2 cellular contexts compared by ENCODE assay signal in genomic region chr1:240562111-240562590, GRCh38.
TF ChIP-seq lines count a peak whose summit lies in the region.

No MANE protein-coding gene starts in this region.

TF ChIP-seq in GM23338, 12 proteins besides CTCF, POLR2A, EP300 and RAD21:
- TF ChIP-seq JUNB (IDR thresholded peaks at IDR 0.05; ENCODE audit: unreplicated experiment), result no peak
- TF ChIP-seq, protein P1, sequence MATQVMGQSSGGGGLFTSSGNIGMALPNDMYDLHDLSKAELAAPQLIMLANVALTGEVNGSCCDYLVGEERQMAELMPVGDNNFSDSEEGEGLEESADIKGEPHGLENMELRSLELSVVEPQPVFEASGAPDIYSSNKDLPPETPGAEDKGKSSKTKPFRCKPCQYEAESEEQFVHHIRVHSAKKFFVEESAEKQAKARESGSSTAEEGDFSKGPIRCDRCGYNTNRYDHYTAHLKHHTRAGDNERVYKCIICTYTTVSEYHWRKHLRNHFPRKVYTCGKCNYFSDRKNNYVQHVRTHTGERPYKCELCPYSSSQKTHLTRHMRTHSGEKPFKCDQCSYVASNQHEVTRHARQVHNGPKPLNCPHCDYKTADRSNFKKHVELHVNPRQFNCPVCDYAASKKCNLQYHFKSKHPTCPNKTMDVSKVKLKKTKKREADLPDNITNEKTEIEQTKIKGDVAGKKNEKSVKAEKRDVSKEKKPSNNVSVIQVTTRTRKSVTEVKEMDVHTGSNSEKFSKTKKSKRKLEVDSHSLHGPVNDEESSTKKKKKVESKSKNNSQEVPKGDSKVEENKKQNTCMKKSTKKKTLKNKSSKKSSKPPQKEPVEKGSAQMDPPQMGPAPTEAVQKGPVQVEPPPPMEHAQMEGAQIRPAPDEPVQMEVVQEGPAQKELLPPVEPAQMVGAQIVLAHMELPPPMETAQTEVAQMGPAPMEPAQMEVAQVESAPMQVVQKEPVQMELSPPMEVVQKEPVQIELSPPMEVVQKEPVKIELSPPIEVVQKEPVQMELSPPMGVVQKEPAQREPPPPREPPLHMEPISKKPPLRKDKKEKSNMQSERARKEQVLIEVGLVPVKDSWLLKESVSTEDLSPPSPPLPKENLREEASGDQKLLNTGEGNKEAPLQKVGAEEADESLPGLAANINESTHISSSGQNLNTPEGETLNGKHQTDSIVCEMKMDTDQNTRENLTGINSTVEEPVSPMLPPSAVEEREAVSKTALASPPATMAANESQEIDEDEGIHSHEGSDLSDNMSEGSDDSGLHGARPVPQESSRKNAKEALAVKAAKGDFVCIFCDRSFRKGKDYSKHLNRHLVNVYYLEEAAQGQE (IDR thresholded peaks at IDR 0.05; ENCODE audit: unreplicated experiment), result no peak
- no peak for TF ChIP-seq ZNF331 (CRISPR knock-in tag; IDR thresholded peaks at IDR 0.05; ENCODE audit: low read depth)
- TF ChIP-seq, protein P2, sequence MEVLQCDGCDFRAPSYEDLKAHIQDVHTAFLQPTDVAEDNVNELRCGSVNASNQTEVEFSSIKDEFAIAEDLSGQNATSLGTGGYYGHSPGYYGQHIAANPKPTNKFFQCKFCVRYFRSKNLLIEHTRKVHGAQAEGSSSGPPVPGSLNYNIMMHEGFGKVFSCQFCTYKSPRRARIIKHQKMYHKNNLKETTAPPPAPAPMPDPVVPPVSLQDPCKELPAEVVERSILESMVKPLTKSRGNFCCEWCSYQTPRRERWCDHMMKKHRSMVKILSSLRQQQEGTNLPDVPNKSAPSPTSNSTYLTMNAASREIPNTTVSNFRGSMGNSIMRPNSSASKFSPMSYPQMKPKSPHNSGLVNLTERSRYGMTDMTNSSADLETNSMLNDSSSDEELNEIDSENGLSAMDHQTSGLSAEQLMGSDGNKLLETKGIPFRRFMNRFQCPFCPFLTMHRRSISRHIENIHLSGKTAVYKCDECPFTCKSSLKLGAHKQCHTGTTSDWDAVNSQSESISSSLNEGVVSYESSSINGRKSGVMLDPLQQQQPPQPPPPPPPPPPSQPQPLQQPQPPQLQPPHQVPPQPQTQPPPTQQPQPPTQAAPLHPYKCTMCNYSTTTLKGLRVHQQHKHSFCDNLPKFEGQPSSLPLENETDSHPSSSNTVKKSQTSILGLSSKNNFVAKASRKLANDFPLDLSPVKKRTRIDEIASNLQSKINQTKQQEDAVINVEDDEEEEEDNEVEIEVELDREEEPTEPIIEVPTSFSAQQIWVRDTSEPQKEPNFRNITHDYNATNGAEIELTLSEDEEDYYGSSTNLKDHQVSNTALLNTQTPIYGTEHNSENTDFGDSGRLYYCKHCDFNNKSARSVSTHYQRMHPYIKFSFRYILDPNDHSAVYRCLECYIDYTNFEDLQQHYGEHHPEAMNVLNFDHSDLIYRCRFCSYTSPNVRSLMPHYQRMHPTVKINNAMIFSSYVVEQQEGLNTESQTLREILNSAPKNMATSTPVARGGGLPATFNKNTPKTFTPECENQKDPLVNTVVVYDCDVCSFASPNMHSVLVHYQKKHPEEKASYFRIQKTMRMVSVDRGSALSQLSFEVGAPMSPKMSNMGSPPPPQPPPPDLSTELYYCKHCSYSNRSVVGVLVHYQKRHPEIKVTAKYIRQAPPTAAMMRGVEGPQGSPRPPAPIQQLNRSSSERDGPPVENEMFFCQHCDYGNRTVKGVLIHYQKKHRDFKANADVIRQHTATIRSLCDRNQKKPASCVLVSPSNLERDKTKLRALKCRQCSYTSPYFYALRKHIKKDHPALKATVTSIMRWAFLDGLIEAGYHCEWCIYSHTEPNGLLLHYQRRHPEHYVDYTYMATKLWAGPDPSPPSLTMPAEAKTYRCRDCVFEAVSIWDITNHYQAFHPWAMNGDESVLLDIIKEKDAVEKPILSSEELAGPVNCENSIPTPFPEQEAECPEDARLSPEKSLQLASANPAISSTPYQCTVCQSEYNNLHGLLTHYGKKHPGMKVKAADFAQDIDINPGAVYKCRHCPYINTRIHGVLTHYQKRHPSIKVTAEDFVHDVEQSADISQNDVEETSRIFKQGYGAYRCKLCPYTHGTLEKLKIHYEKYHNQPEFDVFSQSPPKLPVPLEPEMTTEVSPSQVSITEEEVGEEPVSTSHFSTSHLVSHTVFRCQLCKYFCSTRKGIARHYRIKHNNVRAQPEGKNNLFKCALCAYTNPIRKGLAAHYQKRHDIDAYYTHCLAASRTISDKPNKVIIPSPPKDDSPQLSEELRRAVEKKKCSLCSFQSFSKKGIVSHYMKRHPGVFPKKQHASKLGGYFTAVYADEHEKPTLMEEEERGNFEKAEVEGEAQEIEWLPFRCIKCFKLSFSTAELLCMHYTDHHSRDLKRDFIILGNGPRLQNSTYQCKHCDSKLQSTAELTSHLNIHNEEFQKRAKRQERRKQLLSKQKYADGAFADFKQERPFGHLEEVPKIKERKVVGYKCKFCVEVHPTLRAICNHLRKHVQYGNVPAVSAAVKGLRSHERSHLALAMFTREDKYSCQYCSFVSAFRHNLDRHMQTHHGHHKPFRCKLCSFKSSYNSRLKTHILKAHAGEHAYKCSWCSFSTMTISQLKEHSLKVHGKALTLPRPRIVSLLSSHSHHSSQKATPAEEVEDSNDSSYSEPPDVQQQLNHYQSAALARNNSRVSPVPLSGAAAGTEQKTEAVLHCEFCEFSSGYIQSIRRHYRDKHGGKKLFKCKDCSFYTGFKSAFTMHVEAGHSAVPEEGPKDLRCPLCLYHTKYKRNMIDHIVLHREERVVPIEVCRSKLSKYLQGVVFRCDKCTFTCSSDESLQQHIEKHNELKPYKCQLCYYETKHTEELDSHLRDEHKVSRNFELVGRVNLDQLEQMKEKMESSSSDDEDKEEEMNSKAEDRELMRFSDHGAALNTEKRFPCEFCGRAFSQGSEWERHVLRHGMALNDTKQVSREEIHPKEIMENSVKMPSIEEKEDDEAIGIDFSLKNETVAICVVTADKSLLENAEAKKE (CRISPR knock-in tag; IDR thresholded peaks at IDR 0.05), result no peak
- no peak for TF ChIP-seq ZNF114 (CRISPR knock-in tag; IDR thresholded peaks at IDR 0.05)
- TF ChIP-seq EZH2phosphoT487 (IDR thresholded peaks at IDR 0.05; ENCODE audit: unreplicated experiment), result no peak
- TF ChIP-seq, protein P3, sequence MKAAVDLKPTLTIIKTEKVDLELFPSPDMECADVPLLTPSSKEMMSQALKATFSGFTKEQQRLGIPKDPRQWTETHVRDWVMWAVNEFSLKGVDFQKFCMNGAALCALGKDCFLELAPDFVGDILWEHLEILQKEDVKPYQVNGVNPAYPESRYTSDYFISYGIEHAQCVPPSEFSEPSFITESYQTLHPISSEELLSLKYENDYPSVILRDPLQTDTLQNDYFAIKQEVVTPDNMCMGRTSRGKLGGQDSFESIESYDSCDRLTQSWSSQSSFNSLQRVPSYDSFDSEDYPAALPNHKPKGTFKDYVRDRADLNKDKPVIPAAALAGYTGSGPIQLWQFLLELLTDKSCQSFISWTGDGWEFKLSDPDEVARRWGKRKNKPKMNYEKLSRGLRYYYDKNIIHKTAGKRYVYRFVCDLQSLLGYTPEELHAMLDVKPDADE (IDR thresholded peaks at IDR 0.05), result no peak
- TF ChIP-seq EZH2 (IDR thresholded peaks at IDR 0.05; ENCODE audit: low read depth, unreplicated experiment), result no peak
- TF ChIP-seq STAT1 (IDR thresholded peaks at IDR 0.05; ENCODE audit: unreplicated experiment), result no peak
- no peak for TF ChIP-seq CREB1 (CRISPR knock-in tag; IDR thresholded peaks at IDR 0.05; ENCODE audit: low read depth)
- no peak for TF ChIP-seq POLR2AphosphoS5 (IDR thresholded peaks at IDR 0.05; ENCODE audit: low read depth)
- no peak for TF ChIP-seq NANOG (IDR thresholded peaks at IDR 0.05; ENCODE audit: borderline replicate concordance)
TF ChIP-seq in GM23338: peak in this region for 0.

TF ChIP-seq in K562, 482 proteins besides CTCF, POLR2A, EP300 and RAD21 (continues in another document):
- no peak for TF ChIP-seq NR2C1 (IDR thresholded peaks at IDR 0.05)
- TF ChIP-seq NR2C1 (tag; IDR thresholded peaks at IDR 0.05), result peak; percentile 32; the same call in 1 of the 2 replicates
- peak; percentile 31; the same call in 1 of the 2 replicates for TF ChIP-seq DMBX1 (CRISPR knock-in tag; IDR thresholded peaks at IDR 0.05; ENCODE audit: borderline replicate concordance)
- TF ChIP-seq JUND (IDR thresholded peaks at IDR 0.05; ENCODE audit: borderline replicate concordance, low read depth, low read length), result 0 out of 2 replicates have a peak, but pooled peaks have one; percentile 13
- TF ChIP-seq JUND (tag; IDR thresholded peaks at IDR 0.05; ENCODE audit: borderline replicate concordance, low read depth, low read length), result no peak
- no peak for TF ChIP-seq NRF1 (conservative IDR thresholded peaks at IDR 0.05 in 1 of 2, IDR thresholded peaks at IDR 0.05 in 1 of 2)
- TF ChIP-seq, protein P4, sequence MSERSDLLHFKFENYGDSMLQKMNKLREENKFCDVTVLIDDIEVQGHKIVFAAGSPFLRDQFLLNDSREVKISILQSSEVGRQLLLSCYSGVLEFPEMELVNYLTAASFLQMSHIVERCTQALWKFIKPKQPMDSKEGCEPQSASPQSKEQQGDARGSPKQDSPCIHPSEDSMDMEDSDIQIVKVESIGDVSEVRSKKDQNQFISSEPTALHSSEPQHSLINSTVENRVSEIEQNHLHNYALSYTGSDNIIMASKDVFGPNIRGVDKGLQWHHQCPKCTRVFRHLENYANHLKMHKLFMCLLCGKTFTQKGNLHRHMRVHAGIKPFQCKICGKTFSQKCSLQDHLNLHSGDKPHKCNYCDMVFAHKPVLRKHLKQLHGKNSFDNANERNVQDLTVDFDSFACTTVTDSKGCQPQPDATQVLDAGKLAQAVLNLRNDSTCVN (CRISPR knock-in tag; IDR thresholded peaks at IDR 0.05), result no peak
- TF ChIP-seq CEBPB (tag; IDR thresholded peaks at IDR 0.05), result peak; percentile 52; the same call in 1 of the 2 replicates
- peak; percentile 66; the same call in 1 of the 2 replicates for TF ChIP-seq MAFG (tag; conservative IDR thresholded peaks at IDR 0.05)
- peak; percentile 44; the same call in 1 of the 2 replicates for TF ChIP-seq IRF9 (tag; IDR thresholded peaks at IDR 0.05)
- no peak for TF ChIP-seq HNRNPUL1 (IDR thresholded peaks at IDR 0.05; ENCODE audit: low read length)
- TF ChIP-seq NFIX (CRISPR knock-in tag; IDR thresholded peaks at IDR 0.05; ENCODE audit: low read depth), result no peak
- TF ChIP-seq, protein P5, sequence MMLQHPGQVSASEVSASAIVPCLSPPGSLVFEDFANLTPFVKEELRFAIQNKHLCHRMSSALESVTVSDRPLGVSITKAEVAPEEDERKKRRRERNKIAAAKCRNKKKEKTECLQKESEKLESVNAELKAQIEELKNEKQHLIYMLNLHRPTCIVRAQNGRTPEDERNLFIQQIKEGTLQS (IDR thresholded peaks at IDR 0.05), result peak; percentile 74
- TF ChIP-seq, protein P5 (CRISPR knock-in tag; conservative IDR thresholded peaks at IDR 0.05), result no peak
- peak; percentile 36; the same call in 1 of the 2 replicates for TF ChIP-seq FOSL1 (tag; conservative IDR thresholded peaks at IDR 0.05)
- TF ChIP-seq ZNF316 (IDR thresholded peaks at IDR 0.05), result 0 out of 2 replicates have a peak, but pooled peaks have one; percentile 14
